Comparison of ENCODE assay signal across 17 cellular contexts in genomic region chr9:130410443-130410842, GRCh38. TPM values are rescaled to one million over a fixed set of nuclear protein-coding genes. Genes with fewer than 3 reads are reported as not detected.
DNase-seq lines count a peak whose midpoint lies in the region; FAIRE-seq and TF ChIP-seq lines count a peak whose summit lies in the region.
"Had no signal": no experiment of that assay in that cellular context is flagged by ENCODE, and none has a peak within 500 bp of the region (broad histone marks: within the 10 kb centered on the region; RNA-seq: fewer than 3 reads in every experiment).

No MANE protein-coding gene starts in this region.

- FAIRE-seq in keratinocyte (lab: Jason Lieb, UNC) = no peak
- FAIRE-seq: A549 had no signal

- no peak overlapping the region for H3K4me3 Mint-ChIP-seq in H9
- H3K4me3 Mint-ChIP-seq: CD14-positive monocyte; CD8-positive, alpha-beta T cell had no signal

- H3K79me1 ChIP-seq in H9 (ENCODE audit: insufficient read depth, low read depth, low read length, poor library complexity, severe bottlenecking) = no peaks in the 10 kb centered on the region

- dilution Hi-C loops in keratinocyte (cut with MboI; ENCODE audit: extremely low pct_ligation_motif_present, low sequenced_read_pairs) = no loop called here

- intact Hi-C loops in esophagus muscularis mucosa (cut with DNase I) = no loop called here

- no peaks in the 10 kb centered on the region; a peak in 1 of 5 replicates for H3K9me3 Mint-ChIP-seq in H9
- H3K9me3 Mint-ChIP-seq: CD14-positive monocyte; CD8-positive, alpha-beta T cell had no signal

- no peak overlapping the region for H2BK120ac ChIP-seq in H9 (ENCODE audit: low read depth, low read length, poor library complexity, severe bottlenecking)

- no peak overlapping the region for H4K8ac ChIP-seq in H9 (replicated peaks; ENCODE audit: insufficient read length, low read depth, low read length)

- H3K14ac ChIP-seq in H9 (ENCODE audit: insufficient read depth, low read length) = no peak overlapping the region; the same call in 1 of the 2 replicates

- no peak overlapping the region for H4K5ac ChIP-seq in H9 (ENCODE audit: insufficient read length, low read depth, low read length)

- no peak overlapping the region for H3K23ac ChIP-seq in H9 (ENCODE audit: insufficient read length, low read depth, low read length)

- H3K18ac ChIP-seq in H9 (ENCODE audit: insufficient read length, low read depth, low read length) = no peak overlapping the region

- H3K9me3 ChIP-seq in H9 (ENCODE audit: control insufficient read depth, low read depth, low read length) (no peaks in the 10 kb centered on the region), SJSA1 (replicated peaks) (0 out of 2 replicates have a peak, but pooled peaks cover 4% of the 10 kb centered on the region), keratinocyte (ENCODE audit: control insufficient read depth, low read depth, low read length) (no peaks in the 10 kb centered on the region), mucosa of rectum (ENCODE audit: control insufficient read depth in 2 of 2, low read length in 2 of 2) (no peaks in the 10 kb centered on the region), esophagus muscularis mucosa (no peaks in the 10 kb centered on the region)
- H3K9me3 ChIP-seq: A549, BLaER1 had no signal

- H3K27ac Mint-ChIP-seq in H9 = peak overlapping the region in 2 of 3 experiments; percentile 16 to 76; a peak in 1 of 7 replicates
- H3K27ac Mint-ChIP-seq: CD14-positive monocyte; CD8-positive, alpha-beta T cell had no signal

- H3K79me2 ChIP-seq in H9 (ENCODE audit: insufficient read depth, low read length) (no peaks in the 10 kb centered on the region), keratinocyte (ENCODE audit: control insufficient read depth, insufficient read depth, low read length) (no peaks in the 10 kb centered on the region)

- H2BK5ac ChIP-seq in H9 (ENCODE audit: insufficient read length, low read length) = no peak overlapping the region

- H3K36me3 ChIP-seq in SJSA1 (no peaks in the 10 kb centered on the region), keratinocyte (ENCODE audit: control insufficient read depth in 2 of 2, extremely low read depth in 1 of 2, insufficient read depth in 2 of 2, low read length in 2 of 2) (no peaks in the 10 kb centered on the region), mucosa of rectum (ENCODE audit: control insufficient read depth in 2 of 2, insufficient read depth in 2 of 2, low read length in 2 of 2) (peaks cover 0 to 2% of the 10 kb centered on the region in 2 donors), esophagus muscularis mucosa (peaks cover 0 to 51% (median 23%) of the 10 kb centered on the region in 4 donors)
- H3K36me3 ChIP-seq: BLaER1 had no signal

- H2BK15ac ChIP-seq in H9 (ENCODE audit: low read depth, low read length) = no peak overlapping the region

- H3K4ac ChIP-seq in H9 (ENCODE audit: low read depth, low read length) = no peak overlapping the region

- TF ChIP-seq POLR2A in esophagus muscularis mucosa (IDR thresholded peaks at IDR 0.05; ENCODE audit: low read depth) = no peak
- TF ChIP-seq POLR2A in erythroblast (IDR thresholded peaks at IDR 0.05; ENCODE audit: low read length) = no peak

- H3K23me2 ChIP-seq in H9 (ENCODE audit: insufficient read length, low read depth, low read length, poor library complexity, severe bottlenecking) = no peaks in the 10 kb centered on the region

- H3K27ac ChIP-seq in H9 (ENCODE audit: insufficient read length, low read depth, low read length) (no peak overlapping the region), SJSA1 (peak overlapping the region; percentile 71; the same call in 1 of the 2 replicates), keratinocyte (ENCODE audit: control insufficient read depth, insufficient read depth, low read length) (no peak overlapping the region), mucosa of rectum (ENCODE audit: low read depth in 2 of 2, low read length in 2 of 2) (peak overlapping the region; percentile 82 to 83), esophagus muscularis mucosa (replicated peaks in 1 of 4) (no peak overlapping the region)
- H3K27ac ChIP-seq: 22Rv1, A549, BLaER1 had no signal

- DNase-seq in H9 (no peak), SJSA1 (ENCODE audit: low read depth in 1 of 2, low spot score in 2 of 2) (no peak), keratinocyte (ENCODE audit: low read depth, low spot score) (no peak), esophagus muscularis mucosa (ENCODE audit: extremely low spot score) (no peak), erythroblast (lab: John Stamatoyannopoulos, UW) (no peak), GM19240 (ENCODE audit: insufficient read length, low spot score) (no peak), AG08395 (ENCODE audit: low spot score) (no peak)
- DNase-seq: Calu3; CD8-positive, alpha-beta T cell; DMS79 treated with DMSO at 0.1 percent for 48 hours; GF-D8; HCEC 1CT had no signal

- H2BK12ac ChIP-seq in H9 (ENCODE audit: insufficient read length, low read depth, low read length) = no peak overlapping the region

- peaks cover 0 to 16% (median 3%) of the 10 kb centered on the region in 3 experiments; a peak in 4 of 7 replicates for H3K36me3 Mint-ChIP-seq in H9 (ENCODE audit: insufficient read depth in 1 of 3, low read depth in 3 of 3)
- H3K36me3 Mint-ChIP-seq: CD14-positive monocyte; CD8-positive, alpha-beta T cell had no signal

- H4K91ac ChIP-seq in H9 (ENCODE audit: insufficient read length, low read depth, low read length) = no peak overlapping the region

- H3K27me3 Mint-ChIP-seq in H9 (ENCODE audit: low read depth) = no peaks in the 10 kb centered on the region; the same call in 1 of the 2 replicates

- H2BK20ac ChIP-seq in H9 (ENCODE audit: low read depth, low read length, poor library complexity, severe bottlenecking) = no peak overlapping the region

- no peak for TF ChIP-seq CTCF in H9 (conservative IDR thresholded peaks at IDR 0.05)
- TF ChIP-seq CTCF in keratinocyte (optimal IDR thresholded peaks at IDR 0.05 in 1 of 3, IDR thresholded peaks at IDR 0.05 in 1 of 3, conservative IDR thresholded peaks at IDR 0.05 in 1 of 3; ENCODE audit: extremely low read depth in 1 of 3, insufficient read depth in 2 of 3, low read length in 3 of 3) = no peak
- TF ChIP-seq CTCF in esophagus muscularis mucosa (IDR thresholded peaks at IDR 0.05) = no peak

- H2AK5ac ChIP-seq in H9 (ENCODE audit: insufficient read length, low read length) = no peak overlapping the region

- no peak overlapping the region for H3K56ac ChIP-seq in H9 (ENCODE audit: insufficient read length, low read depth, low read length)

- no peak overlapping the region for H3T11ph ChIP-seq in H9 (ENCODE audit: low read length)

- H3K4me3 ChIP-seq in SJSA1 (no peak overlapping the region), keratinocyte (ENCODE audit: control insufficient read depth in 2 of 3, extremely low read depth in 1 of 3, insufficient read depth in 2 of 3, low read depth in 1 of 3, low read length in 3 of 3) (no peak overlapping the region), mucosa of rectum (ENCODE audit: low read length in 2 of 2) (peak overlapping the region; percentile 19 to 28), esophagus muscularis mucosa (no peak overlapping the region)
- H3K4me3 ChIP-seq: A549, BLaER1 had no signal

- H4K20me1 ChIP-seq in H9 (ENCODE audit: control insufficient read depth, insufficient read depth, insufficient read length) = no peaks in the 10 kb centered on the region
- H4K20me1 ChIP-seq in keratinocyte (ENCODE audit: control insufficient read depth, extremely low read depth, insufficient read depth, low read length) = no peaks in the 10 kb centered on the region
- H4K20me1 ChIP-seq: BLaER1 had no signal

- no peak overlapping the region for H3K4me2 ChIP-seq in H9 (ENCODE audit: insufficient read depth, insufficient read length, low read length)
- H3K4me2 ChIP-seq in keratinocyte (ENCODE audit: control insufficient read depth, extremely low read depth, insufficient read depth, low read depth, low read length) = peak overlapping the region; percentile 3
- H3K4me2 ChIP-seq: A549, BLaER1 had no signal

- H3K4me1 ChIP-seq in H9 (ENCODE audit: insufficient read depth, low read length) = no peaks in the 10 kb centered on the region
- H3K4me1 ChIP-seq in SJSA1 (replicated peaks) = peaks cover 32% of the 10 kb centered on the region
- H3K4me1 ChIP-seq in keratinocyte (ENCODE audit: control insufficient read depth, extremely low read depth, insufficient read depth, low read length) = peaks cover 8% of the 10 kb centered on the region
- H3K4me1 ChIP-seq in mucosa of rectum (ENCODE audit: control insufficient read depth in 2 of 2, insufficient read depth in 2 of 2, low read length in 2 of 2) = peaks cover 11 to 34% of the 10 kb centered on the region in 2 donors
- peaks cover 0 to 12% (median 8%) of the 10 kb centered on the region in 4 donors for H3K4me1 ChIP-seq in esophagus muscularis mucosa
- H3K4me1 ChIP-seq: A549 had no signal

- H3K4me1 Mint-ChIP-seq in H9 = no peaks in the 10 kb centered on the region
- H3K4me1 Mint-ChIP-seq: CD14-positive monocyte had no signal

- H3K27me3 ChIP-seq in H9 (ENCODE audit: insufficient read depth, low read length) (no peaks in the 10 kb centered on the region), SJSA1 (replicated peaks) (no peaks in the 10 kb centered on the region), keratinocyte (ENCODE audit: control insufficient read depth, extremely low read depth, insufficient read depth, low read length) (no peaks in the 10 kb centered on the region), mucosa of rectum (ENCODE audit: control insufficient read depth in 2 of 2, insufficient read depth in 2 of 2, low read length in 2 of 2) (no peaks in the 10 kb centered on the region), esophagus muscularis mucosa (no peaks in the 10 kb centered on the region)
- H3K27me3 ChIP-seq: BLaER1 had no signal

- H2AFZ ChIP-seq in H9 (ENCODE audit: low read length) = no peak overlapping the region
- H2AFZ ChIP-seq in keratinocyte (ENCODE audit: control insufficient read depth, low read length) = no peak overlapping the region

- no CpG with 5 or more reads among the region's 12 CpGs for WGBS in H9 (ENCODE audit: extremely low coverage, insufficient read length, low lambda C conversion rate)
- 80% methylated on average over 9 of the region's 12 CpGs for whole genome bisulfite sequencing in esophagus muscularis mucosa

- no peak overlapping the region for H3K9ac ChIP-seq in H9 (ENCODE audit: extremely low read depth, insufficient read length, low read length)
- H3K9ac ChIP-seq in keratinocyte (ENCODE audit: control insufficient read depth, extremely low read depth, insufficient read depth, low read length) = no peak overlapping the region
- H3K9ac ChIP-seq in mucosa of rectum (ENCODE audit: low read depth in 1 of 2, low read length in 2 of 2) = peak overlapping the region in 1 of 2 donors; percentile 57
- H3K9ac ChIP-seq: BLaER1 had no signal

- no peaks in the 10 kb centered on the region for H3K9me1 ChIP-seq in keratinocyte (ENCODE audit: control insufficient read depth, extremely low read depth, insufficient read depth, low read length)

- TF ChIP-seq EP300 in esophagus muscularis mucosa (IDR thresholded peaks at IDR 0.05) = no peak

RNA-seq across cellular contexts. Expression of gene ASS1, which starts 34.3 kb away (rescaled TPM):
- total RNA-seq in H9 (2021) (118 and 122 TPM in 2 replicates), esophagus muscularis mucosa (100 to 1,000 TPM in 1 of 4 donors, 10 to 100 TPM in 3; 67.7 to 113 (median 97.1) TPM)
- total RNA-seq in SJSA1 (2014; rRNA removed; shearing (Covaris generic)) = 20.9 and 25.2 TPM in 2 replicates
- 23.7 to 165 TPM (median 52.4 TPM) in 3 replicates for polyA plus RNA-seq in keratinocyte
- 71.7 TPM for polyA plus RNA-seq in keratinocyte (2011; ENCODE audit: low read depth)
- polyA plus RNA-seq in keratinocyte (2011; cell fraction: cytosol; rRNA removed) = 132 and 143 TPM in 2 replicates
- 63.8 and 83.2 TPM in 2 replicates for polyA plus RNA-seq in keratinocyte (2011; cell fraction: nucleus; rRNA removed)
- polyA plus RNA-seq in keratinocyte (2012; ENCODE audit: low replicate concordance) = 20.0 and 238 TPM in 2 replicates
- 14.8 to 109 TPM (median 33.0 TPM) in 3 replicates for polyA minus RNA-seq in keratinocyte
- polyA minus RNA-seq in keratinocyte (2011; cell fraction: cytosol; rRNA and poly(A)+ RNA removed) = 79.4 TPM
- 21.1 and 26.4 TPM in 2 replicates for polyA minus RNA-seq in keratinocyte (2011; cell fraction: nucleus; rRNA and poly(A)+ RNA removed)
- total RNA-seq: CD8-positive, alpha-beta T cell had no signal
- polyA plus RNA-seq: CD14-positive monocyte had no signal

Comparison
In these comparisons a context has a peak if more than half of its experiments do, and no peak if none do; other contexts are left out.
1. H3K27ac ChIP-seq: peak in SJSA1 (single experiment) and mucosa of rectum (2 of 2); none in H9 (single experiment), keratinocyte (single experiment) and esophagus muscularis mucosa (0 of 4).
2. H3K4me3 ChIP-seq: peak in mucosa of rectum (2 of 2); none in SJSA1 (single experiment), keratinocyte (0 of 3) and esophagus muscularis mucosa (0 of 4).